ENCODE assay signal across 23 cellular contexts in genomic region chr2:16683576-16683975, GRCh38.
"Had no signal": no experiment of that assay in that cellular context is flagged by ENCODE, and none has a peak within 500 bp of the region (broad histone marks: within the 10 kb centered on the region; RNA-seq: fewer than 3 reads in every experiment).

No MANE protein-coding gene starts in this region.

- H3K4me3 Mint-ChIP-seq: dendritic cell treated with granulocyte-macrophage colony-stimulating factor and Interleukin-4, amounts not matched to agents 40 ng/mL and 50 ng/mL, for 4 days; effector memory CD8-positive, alpha-beta T cell; natural killer cell; neural crest cell had no signal

- H3K9me3 Mint-ChIP-seq: dendritic cell treated with granulocyte-macrophage colony-stimulating factor and Interleukin-4, amounts not matched to agents 40 ng/mL and 50 ng/mL, for 4 days; effector memory CD8-positive, alpha-beta T cell; natural killer cell; neural crest cell had no signal

- H3K27me3 ChIP-seq: gastroesophageal sphincter, ovary, right atrium auricular region, sigmoid colon, suprapubic skin had no signal

- H3K36me3 ChIP-seq: esophagus squamous epithelium, gastroesophageal sphincter, ovary, right atrium auricular region, sigmoid colon, suprapubic skin, tibial nerve had no signal

- H3K27ac ChIP-seq: epithelial cell of prostate, esophagus squamous epithelium, gastroesophageal sphincter, ovary, right atrium auricular region, sigmoid colon, skin epidermis, suprapubic skin, tibial nerve had no signal

- H3K4me3 ChIP-seq: esophagus squamous epithelium, gastroesophageal sphincter, mucosa of descending colon, ovary, right atrium auricular region, sigmoid colon, skin epidermis, suprapubic skin, tibial nerve had no signal

- ATAC-seq: effector memory CD8-positive, alpha-beta T cell; left lobe of liver; mucosa of descending colon; natural killer cell; stimulated activated naive CD8-positive, alpha-beta T cell treated with anti-CD3 and anti-CD28 coated beads, Interleukin-15, Interleukin-2, amounts not matched to agents 100 U/mL and 50 U/mL, for 24 hours had no signal

- H3K4me1 ChIP-seq: esophagus squamous epithelium, gastroesophageal sphincter, right atrium auricular region, sigmoid colon, suprapubic skin, tibial nerve had no signal

- DNase-seq: effector memory CD8-positive, alpha-beta T cell; esophagus squamous epithelium; foreskin fibroblast; glutamatergic neuron; islet precursor cell; mammary epithelial cell; mucosa of descending colon; natural killer cell; nucleus accumbens; ovary; sigmoid colon; stimulated activated CD4-positive, alpha-beta T cell treated with anti-CD3 and anti-CD28 coated beads, Interleukin-2, amount 100 ng/mL, for 24 hours; stimulated activated CD4-positive, alpha-beta T cell treated with anti-CD3 and anti-CD28 coated beads, Interleukin-4, amount 100 ng/mL, for 4 hours; stimulated activated naive CD8-positive, alpha-beta T cell treated with anti-CD3 and anti-CD28 coated beads, Interleukin-15, Interleukin-2, amounts not matched to agents 100 U/mL and 50 U/mL, for 24 hours had no signal

- H3K27me3 Mint-ChIP-seq: dendritic cell treated with granulocyte-macrophage colony-stimulating factor and Interleukin-4, amounts not matched to agents 40 ng/mL and 50 ng/mL, for 4 days had no signal

- H3K27ac Mint-ChIP-seq: dendritic cell treated with granulocyte-macrophage colony-stimulating factor and Interleukin-4, amounts not matched to agents 40 ng/mL and 50 ng/mL, for 4 days; effector memory CD8-positive, alpha-beta T cell; natural killer cell had no signal

- H3K4me1 Mint-ChIP-seq: neural crest cell had no signal

- H3K9me3 ChIP-seq: esophagus squamous epithelium, gastroesophageal sphincter, mucosa of descending colon, ovary, suprapubic skin, tibial nerve had no signal
